In the genomic region with DNA sequence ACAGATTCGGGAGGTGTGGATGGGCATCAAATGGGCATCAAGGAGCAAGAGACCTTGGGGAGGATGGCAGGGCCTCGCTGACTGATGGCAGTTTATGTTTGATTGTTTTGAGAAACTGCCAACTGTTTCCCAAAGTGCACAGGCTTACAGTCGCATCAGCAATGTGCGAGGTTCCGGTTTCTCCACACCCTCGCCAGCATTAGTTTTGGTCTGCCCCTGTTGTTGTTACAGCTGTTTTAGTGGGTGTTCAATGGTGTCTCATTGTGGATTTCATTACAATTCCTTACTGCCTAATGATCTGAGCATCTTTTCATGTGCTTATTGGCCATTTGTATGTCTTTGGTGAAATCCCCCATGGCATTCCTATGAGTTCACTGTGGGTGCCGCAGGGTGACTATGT, we compare ENCODE assay signal across 10 cellular contexts. TPM values are rescaled to one million over a fixed set of nuclear protein-coding genes. Genes with fewer than 3 reads are reported as not detected.
DNase-seq lines count a peak whose midpoint lies in the region; ATAC-seq and TF ChIP-seq lines count a peak whose summit lies in the region.
"Had no signal": no experiment of that assay in that cellular context is flagged by ENCODE, and none has a peak within 500 bp of the region (broad histone marks: within the 10 kb centered on the region; RNA-seq: fewer than 3 reads in every experiment).

No MANE protein-coding gene starts in this region.

- no peaks in the 10 kb centered on the region for H3K9me2 ChIP-seq in Karpas-422 (replicated peaks; ENCODE audit: insufficient read depth, low read length)

- H3K9ac ChIP-seq in BLaER1 treated with 17β-estradiol and CSF1 and Interleukin-3, amounts not matched to agents 10 nM and 100 nM, result peak overlapping the region; percentile 1 to 58 (median 40); a peak in 13 of 22 replicates
- H3K9ac ChIP-seq in Karpas-422 (ENCODE audit: low read length), result no peak overlapping the region

- no peaks in the 10 kb centered on the region for H3K36me3 ChIP-seq in BLaER1 treated with 17β-estradiol and CSF1 and Interleukin-3, amounts not matched to agents 10 nM and 100 nM
- no peaks in the 10 kb centered on the region for H3K36me3 ChIP-seq in Karpas-422 (ENCODE audit: insufficient read depth, low read length)
- H3K36me3 ChIP-seq: MG63, ovary had no signal

- no peaks in the 10 kb centered on the region for H3K79me2 ChIP-seq in Karpas-422 (ENCODE audit: low read length)

- no peaks in the 10 kb centered on the region for H3K27me3 ChIP-seq in BLaER1 treated with 17β-estradiol and CSF1 and Interleukin-3, amounts not matched to agents 10 nM and 100 nM
- no peaks in the 10 kb centered on the region for H3K27me3 ChIP-seq in Karpas-422 (ENCODE audit: low read length)
- H3K27me3 ChIP-seq: MG63, ovary had no signal

- H3K9me3 ChIP-seq in BLaER1 treated with 17β-estradiol and CSF1 and Interleukin-3, amounts not matched to agents 10 nM and 100 nM (replicated peaks in 1 of 11), result peaks cover 0 to 3% (median under 1%) of the 10 kb centered on the region in 11 experiments; a peak in 4 of 22 replicates
- H3K9me3 ChIP-seq in Karpas-422 (ENCODE audit: low read length), result no peaks in the 10 kb centered on the region
- H3K9me3 ChIP-seq: MG63, ovary had no signal

- no peak overlapping the region for H3K4me3 ChIP-seq in BLaER1 treated with 17β-estradiol and CSF1 and Interleukin-3, amounts not matched to agents 10 nM and 100 nM
- no peak overlapping the region for H3K4me3 ChIP-seq in Karpas-422 (ENCODE audit: low read length)
- H3K4me3 ChIP-seq: MG63, ovary had no signal

- peak overlapping the region; percentile 31 to 74 (median 63) for H3K4me2 ChIP-seq in BLaER1 treated with 17β-estradiol and CSF1 and Interleukin-3, amounts not matched to agents 10 nM and 100 nM
- no peak overlapping the region for H3K4me2 ChIP-seq in Karpas-422 (ENCODE audit: low read depth, low read length, poor library complexity, severe bottlenecking)

- DNase-seq in left ventricle myocardium superior (no peak), sciatic nerve (ENCODE audit: low spot score) (no peak), Karpas-422 (no peak), C1 segment of cervical spinal cord (lab: John Stamatoyannopoulos, UW) (no peak)

- H2AFZ ChIP-seq in Karpas-422 (ENCODE audit: low read length), result no peak overlapping the region

- ATAC-seq in left ventricle myocardium superior (peak; percentile 29), sciatic nerve (peak; percentile 61), HG03095 (IDR thresholded peaks at IDR 0.05; ENCODE audit: unreplicated experiment) (no peak), GM21360 (IDR thresholded peaks at IDR 0.05; ENCODE audit: unreplicated experiment) (no peak)

- no peaks in the 10 kb centered on the region for H4K20me1 ChIP-seq in BLaER1 treated with 17β-estradiol and CSF1 and Interleukin-3, amounts not matched to agents 10 nM and 100 nM
- H4K20me1 ChIP-seq in Karpas-422 (ENCODE audit: insufficient read depth, low read depth, low read length), result no peaks in the 10 kb centered on the region

- intact Hi-C loops in left ventricle myocardium superior (cut with micrococcal nuclease), result loop anchor here (5.0 to 10.0 kb wide), 2 partner anchors 134 to 427 kb away; no protein-coding TSS in a partner anchor
- intact Hi-C loops in sciatic nerve (cut with DNase I), result no loop called here

- TF ChIP-seq CTCF in VCaP (conservative IDR thresholded peaks at IDR 0.05), result no peak

- peak overlapping the region in 10 of 11 experiments; percentile 8 to 69 (median 40); a peak in 14 of 22 replicates for H3K27ac ChIP-seq in BLaER1 treated with 17β-estradiol and CSF1 and Interleukin-3, amounts not matched to agents 10 nM and 100 nM
- H3K27ac ChIP-seq in VCaP (peak overlapping the region; percentile 39), Karpas-422 (ENCODE audit: low read length) (no peak overlapping the region)
- H3K27ac ChIP-seq: ovary had no signal

- H3K4me1 ChIP-seq in BLaER1 treated with 17β-estradiol and CSF1 and Interleukin-3, amounts not matched to agents 10 nM and 100 nM, result peaks cover 12 to 36% (median 17%) of the 10 kb centered on the region in 10 experiments
- H3K4me1 ChIP-seq in Karpas-422 (ENCODE audit: low read length), result peaks cover 3% of the 10 kb centered on the region

RNA-seq across cellular contexts. Expression of a gene that starts 24.4 kb away (rescaled TPM):
- total RNA-seq in left ventricle myocardium superior (4.5 TPM), sciatic nerve (25.1 TPM)
- not detected in 2 replicates for total RNA-seq in Karpas-422 (2014; rRNA removed; shearing (Covaris generic); ENCODE audit: low replicate concordance)

Comparison
In these comparisons a context has a peak if more than half of its experiments do, and no peak if none do; other contexts are left out.
1. ATAC-seq: peak in left ventricle myocardium superior (single experiment) and sciatic nerve (single experiment); none in HG03095 (single experiment) and GM21360 (single experiment).